Comparison of ENCODE assay signal across 8 cellular contexts in genomic region chr17:33520404-33521032, GRCh38.
DNase-seq lines count a peak whose midpoint lies in the region; ATAC-seq and TF ChIP-seq lines count a peak whose summit lies in the region.

No MANE protein-coding gene starts in this region.

- H3K4me1 ChIP-seq in OCI-LY1 (ENCODE audit: insufficient read depth, low read length, severe bottlenecking) (no peaks in the 10 kb centered on the region), hepatocyte (ENCODE audit: insufficient read depth) (peaks cover 5% of the 10 kb centered on the region)

- H3K27me3 ChIP-seq in OCI-LY1 (ENCODE audit: insufficient read depth, low read length), result 0 out of 2 replicates have a peak, but pooled peaks cover 4% of the 10 kb centered on the region
- H3K27me3 ChIP-seq in hepatocyte, result no peaks in the 10 kb centered on the region

- CTCF ChIA-PET in AG04449 (lab: Yijun Ruan, JAX), result interaction anchor here (1.0 kb wide), 1 partner anchor 10 kb away, joined by 4 read pairs; no protein-coding TSS in a partner anchor

- no peak overlapping the region for H3K4me3 ChIP-seq in AG04449 (ENCODE audit: low read depth, low read length)
- H3K4me3 ChIP-seq in GM12875 (ENCODE audit: low read depth, low read length), result no peak overlapping the region
- no peak overlapping the region for H3K4me3 ChIP-seq in OCI-LY1 (ENCODE audit: low read depth, low read length, poor library complexity, severe bottlenecking)
- no peak overlapping the region for H3K4me3 ChIP-seq in hepatocyte

- H3K9me2 ChIP-seq in OCI-LY1 (ENCODE audit: low read depth, low read length) (no peaks in the 10 kb centered on the region), hepatocyte (replicated peaks; ENCODE audit: insufficient read depth) (no peaks in the 10 kb centered on the region)

- no peaks in the 10 kb centered on the region for H3K9me3 ChIP-seq in OCI-LY1 (ENCODE audit: low read length)
- no peaks in the 10 kb centered on the region for H3K9me3 ChIP-seq in hepatocyte (ENCODE audit: low read depth)

- DNase-seq in AG04449 (ENCODE audit: low read depth, low spot score) (no peak), hepatocyte (ENCODE audit: low spot score) (peak; percentile 63), AG08396 (ENCODE audit: low spot score) (no peak)
- peak; percentile 28 for DNase-seq in activated naive CD4-positive, alpha-beta T cell treated with anti-CD3 and anti-CD28 coated beads, Interleukin-2, amount 50 U/mL, for 16 hours
- peak; percentile 34 for DNase-seq in stimulated activated CD4-positive, alpha-beta T cell treated with anti-CD3 and anti-CD28 coated beads, Interleukin-12 subunit alpha, Interleukin-12 subunit beta, amount 100 ng/mL, for 4 hours

- 18% methylated on average over 7 of the region's 7 CpGs for WGBS in hepatocyte (ENCODE audit: low lambda C conversion rate, missing lambda C conversion rate)

- H2AFZ ChIP-seq in OCI-LY1 (ENCODE audit: low read length) (no peak overlapping the region), hepatocyte (no peak overlapping the region)

- H4K20me1 ChIP-seq in OCI-LY1 (ENCODE audit: insufficient read depth, low read length) (no peaks in the 10 kb centered on the region), hepatocyte (ENCODE audit: insufficient read depth, poor library complexity, severe bottlenecking) (no peaks in the 10 kb centered on the region)

- POLR2A ChIA-PET in AG04449 (lab: Yijun Ruan, JAX), result no interaction called here

- ATAC-seq in HG03439 (IDR thresholded peaks at IDR 0.05; ENCODE audit: unreplicated experiment), result no peak

- H3K9ac ChIP-seq in OCI-LY1 (ENCODE audit: low read length), result no peak overlapping the region

- no peaks in the 10 kb centered on the region for H3F3A ChIP-seq in OCI-LY1 (ENCODE audit: insufficient read depth, low read length)

- no peak overlapping the region for H3K4me2 ChIP-seq in OCI-LY1 (ENCODE audit: low read length)
- H3K4me2 ChIP-seq in hepatocyte, result no peak overlapping the region

- H3K27ac ChIP-seq in OCI-LY1 (ENCODE audit: low read depth, low read length, poor library complexity, severe bottlenecking), result no peak overlapping the region
- H3K27ac ChIP-seq in hepatocyte, result no peak overlapping the region

- peak; percentile 73 for TF ChIP-seq CTCF in AG04449 (IDR thresholded peaks at IDR 0.05; ENCODE audit: insufficient read depth, low read length, missing control alignments)
- TF ChIP-seq CTCF in GM12875 (IDR thresholded peaks at IDR 0.05; ENCODE audit: borderline replicate concordance, insufficient read depth, low read depth, low read length), result peak; percentile 87
- peak; percentile 71 for TF ChIP-seq CTCF in OCI-LY1 (IDR thresholded peaks at IDR 0.05; ENCODE audit: low read length)
- TF ChIP-seq CTCF in hepatocyte (IDR thresholded peaks at IDR 0.05; ENCODE audit: poor library complexity), result peak; percentile 71

- H3K79me2 ChIP-seq in OCI-LY1 (ENCODE audit: insufficient read depth, low read length), result no peaks in the 10 kb centered on the region
- H3K79me2 ChIP-seq in hepatocyte, result no peaks in the 10 kb centered on the region

- H3K36me3 ChIP-seq in OCI-LY1 (ENCODE audit: insufficient read depth, low read length), result no peaks in the 10 kb centered on the region
- no peaks in the 10 kb centered on the region for H3K36me3 ChIP-seq in hepatocyte (replicated peaks; ENCODE audit: insufficient read depth, low read depth)

Comparison
In these comparisons a context has a peak if more than half of its experiments do, and no peak if none do; other contexts are left out.
1. DNase-seq: peak in activated naive CD4-positive, alpha-beta T cell treated with anti-CD3 and anti-CD28 coated beads, Interleukin-2, amount 50 U/mL, for 16 hours (single experiment), hepatocyte (single experiment) and stimulated activated CD4-positive, alpha-beta T cell treated with anti-CD3 and anti-CD28 coated beads, Interleukin-12 subunit alpha, Interleukin-12 subunit beta, amount 100 ng/mL, for 4 hours (single experiment); none in AG04449 (single experiment) and AG08396 (single experiment).
2. Peak in every context shown above with its lines, with median percentiles within 50 percentile points of each other: CTCF ChIP-seq.